In the genomic region with DNA sequence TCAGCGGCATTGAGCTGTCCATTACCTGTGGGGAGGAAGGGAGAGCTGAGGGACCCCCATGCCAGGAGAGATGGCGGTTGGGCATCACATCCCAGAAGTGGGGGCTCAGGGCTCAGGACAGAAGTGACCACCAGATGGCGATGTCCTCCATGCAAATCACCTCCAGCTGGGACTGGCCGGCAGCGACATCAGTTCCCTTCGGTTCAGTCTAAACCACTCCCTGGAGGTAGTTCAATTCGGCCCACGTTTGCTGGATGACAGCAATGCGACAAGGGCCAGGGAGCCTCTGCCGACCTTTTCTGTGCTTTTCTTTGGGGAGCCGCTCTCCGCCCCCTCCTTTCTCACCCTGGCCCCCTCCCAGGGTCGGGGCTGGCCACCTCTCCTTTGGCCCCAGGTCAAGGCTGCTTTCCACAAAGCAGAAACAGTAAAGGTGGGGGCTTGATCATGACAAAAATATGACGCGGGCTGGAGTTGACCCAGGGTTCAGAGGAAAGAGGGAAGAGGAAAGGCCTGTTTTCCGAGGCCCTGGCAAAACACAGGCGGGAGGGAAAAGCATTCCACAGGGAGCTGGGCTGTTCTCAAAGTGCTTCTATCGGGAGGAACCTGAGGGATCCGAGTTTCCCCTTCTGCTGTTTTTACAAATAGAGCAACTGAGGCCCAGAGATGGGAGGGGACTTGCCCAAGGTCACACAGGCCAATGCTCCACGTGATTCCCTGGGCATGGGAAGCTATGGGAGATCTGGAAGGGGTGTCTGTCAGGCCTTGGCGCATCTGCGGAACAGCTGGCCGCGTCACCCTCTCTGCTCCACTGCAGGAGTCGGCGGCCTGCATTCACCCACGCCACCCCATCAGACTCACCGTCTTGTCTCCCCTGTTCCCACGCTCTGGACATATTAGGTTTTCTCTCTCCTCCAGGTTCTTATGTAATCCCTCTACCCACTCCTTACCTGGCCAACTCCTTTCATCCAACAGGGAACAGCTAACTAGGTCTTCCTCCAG, we compare ENCODE assay signal across 9 cellular contexts. TPM values are rescaled to one million over a fixed set of nuclear protein-coding genes. Genes with fewer than 3 reads are reported as not detected.
DNase-seq lines count a peak whose midpoint lies in the region; ATAC-seq, FAIRE-seq and TF ChIP-seq lines count a peak whose summit lies in the region.
"Had no signal": no experiment of that assay in that cellular context is flagged by ENCODE, and none has a peak within 500 bp of the region (broad histone marks: within the 10 kb centered on the region; RNA-seq: fewer than 3 reads in every experiment).

No MANE protein-coding gene starts in this region.

- peaks cover 23% of the 10 kb centered on the region for H3K4me1 ChIP-seq in IMR-90 (ENCODE audit: control insufficient read depth, insufficient read depth, low read length)
- peaks cover 3 to 55% of the 10 kb centered on the region in 2 donors for H3K4me1 ChIP-seq in right atrium auricular region

- H3K27ac Mint-ChIP-seq in T-helper 17 cell = no peak overlapping the region
- H3K27ac Mint-ChIP-seq: activated naive CD4-positive, alpha-beta T cell treated with anti-CD3 and anti-CD28 coated beads, Interleukin-2, amount 50 U/mL, for 24 hours had no signal

- H4K91ac ChIP-seq in IMR-90 (ENCODE audit: insufficient read depth, low read depth, low read length) = peak overlapping the region; percentile 71

- H3K56ac ChIP-seq in IMR-90 (ENCODE audit: extremely low read depth, insufficient read depth, low read length) = no peak overlapping the region

- peak; percentile 67 for TF ChIP-seq POLR2A in IMR-90 (IDR thresholded peaks at IDR 0.05; ENCODE audit: low read depth, low read length)

- H2BK15ac ChIP-seq in IMR-90 (ENCODE audit: low read depth, low read length) = peak overlapping the region; percentile 3; the same call in 1 of the 3 replicates

- peak overlapping the region; percentile 92 for H2AK5ac ChIP-seq in IMR-90 (ENCODE audit: low read depth, low read length)

- 46% methylated on average over 10 of the region's 29 CpGs; no CpG with 5 or more reads in 1 of the 2 experiments for WGBS in IMR-90 (ENCODE audit: extremely low coverage in 2 of 2, insufficient read length in 1 of 2), 2 experiments

- ATAC-seq in IMR-90 (ENCODE audit: low read depth) (peak; percentile 78), T-helper 17 cell (peak; percentile 62), GM19328 (IDR thresholded peaks at IDR 0.05; ENCODE audit: unreplicated experiment) (no peak)

- H2BK5ac ChIP-seq in IMR-90 (ENCODE audit: low read depth, low read length, poor library complexity, severe bottlenecking) = no peak overlapping the region

- peak overlapping the region; percentile 88 for H2AFZ ChIP-seq in IMR-90 (replicated peaks; ENCODE audit: low read length, poor library complexity)

- H3K36me3 ChIP-seq in IMR-90 (ENCODE audit: control insufficient read depth, insufficient read depth, low read length) (no peaks in the 10 kb centered on the region), right atrium auricular region (no peaks in the 10 kb centered on the region)

- H3K27me3 Mint-ChIP-seq in T-helper 17 cell = peaks cover 26% of the 10 kb centered on the region

- H3K23ac ChIP-seq in IMR-90 (ENCODE audit: low read depth, low read length) = no peak overlapping the region

- H3K27ac ChIP-seq in IMR-90 (ENCODE audit: insufficient read depth, low read length) (peak overlapping the region; percentile 1; the same call in 1 of the 2 replicates), right atrium auricular region (peak overlapping the region; percentile 59 to 62)

- intact Hi-C loops in IMR-90 (cut with micrococcal nuclease) = loop anchor here (1.0 kb wide), 4 partner anchors 131 to 471 kb away; no protein-coding TSS in a partner anchor

- H3K27me3 ChIP-seq in IMR-90 (ENCODE audit: control insufficient read depth, insufficient read depth, low read length) (no peaks in the 10 kb centered on the region), right atrium auricular region (no peaks in the 10 kb centered on the region)

- peak overlapping the region in 1 of 2 experiments; percentile 63; a peak in 1 of 4 replicates for H4K8ac ChIP-seq in IMR-90 (ENCODE audit: low read depth in 2 of 2, low read length in 2 of 2)

- H3K14ac ChIP-seq in IMR-90 (replicated peaks; ENCODE audit: low read depth, low read length) = 0 out of 2 replicates have a peak overlapping the region, but pooled peaks have one; percentile 49

- DNase-seq in Caki2 (ENCODE audit: low read depth) (peak; percentile 47), IMR-90 (peak; percentile 86), T-helper 17 cell (peak; percentile 24 to 41 (median 30)), anterior cingulate cortex (lab: John Stamatoyannopoulos, UW) (peak in 55 of 58 donors; percentile 18 to 86 (median 71)), right atrium auricular region (ENCODE audit: low spot score) (peak; percentile 97), putamen (ENCODE audit: low spot score) (peak; percentile 85), urothelium cell line (ENCODE audit: low spot score) (peak; percentile 90)

- peak overlapping the region; percentile 43 for H2AK9ac ChIP-seq in IMR-90 (replicated peaks; ENCODE audit: low read depth, low read length, poor library complexity)

- in situ Hi-C loops in Caki2 (cut with HindIII; ENCODE audit: low pct_unique_long_range_greater_than_20kb, low sequenced_read_pairs) = no loop called here
- in situ Hi-C loops in IMR-90 (cut with MboI; ENCODE audit: low sequenced_read_pairs) = loop anchor here (5.0 kb wide), 3 partner anchors 98 to 458 kb away; no protein-coding TSS in a partner anchor

- POLR2A ChIA-PET in IMR-90 (lab: Charles Lee; ENCODE audit: unreplicated experiment) = no interaction called here

- peak overlapping the region; percentile 74 for H3K4ac ChIP-seq in IMR-90 (ENCODE audit: low read depth, low read length)

- H2BK20ac ChIP-seq in IMR-90 (ENCODE audit: low read depth, low read length) = peak overlapping the region; percentile 30

- peak; percentile 95 for TF ChIP-seq CTCF in IMR-90 (conservative IDR thresholded peaks at IDR 0.05; ENCODE audit: low read depth, low read length)
- TF ChIP-seq CTCF in right atrium auricular region (IDR thresholded peaks at IDR 0.05) = peak; percentile 87 to 95

- peak; percentile 100 for TF ChIP-seq RAD21 in IMR-90 (IDR thresholded peaks at IDR 0.05; ENCODE audit: low read length)

- H2BK120ac ChIP-seq in IMR-90 (ENCODE audit: low read depth, low read length) = peak overlapping the region; percentile 78

- H3K4me3 Mint-ChIP-seq in T-helper 17 cell = no peak overlapping the region
- H3K4me3 Mint-ChIP-seq: activated naive CD4-positive, alpha-beta T cell treated with anti-CD3 and anti-CD28 coated beads, Interleukin-2, amount 50 U/mL, for 24 hours had no signal

- peaks cover 14% of the 10 kb centered on the region for H3K9me1 ChIP-seq in IMR-90 (ENCODE audit: insufficient read depth, low read length)

- peak overlapping the region; percentile 7; the same call in 1 of the 2 replicates for H4K5ac ChIP-seq in IMR-90 (ENCODE audit: low read depth, low read length)

- CTCF ChIA-PET in IMR-90 (lab: Yijun Ruan, JAX) = interaction anchor here (0.8 to 2.9 kb wide), 9 partner anchors 127 to 520 kb away, joined by 3 to 36 read pairs (median 3); no protein-coding TSS in a partner anchor

- dilution Hi-C loops in IMR-90 (cut with HindIII; ENCODE audit: low sequenced_read_pairs, unreplicated experiment) = no loop called here

- peaks cover 2% of the 10 kb centered on the region for H3K36me3 Mint-ChIP-seq in T-helper 17 cell (ENCODE audit: low read depth)
- H3K36me3 Mint-ChIP-seq: activated naive CD4-positive, alpha-beta T cell treated with anti-CD3 and anti-CD28 coated beads, Interleukin-2, amount 50 U/mL, for 24 hours had no signal

- H4K20me1 ChIP-seq in IMR-90 (ENCODE audit: insufficient read depth, low read length) = no peaks in the 10 kb centered on the region

- peak overlapping the region; percentile 4; the same call in 1 of the 2 replicates for H3K18ac ChIP-seq in IMR-90 (ENCODE audit: low read depth, low read length)

- no peaks in the 10 kb centered on the region for H3K4me1 Mint-ChIP-seq in T-helper 17 cell
- H3K4me1 Mint-ChIP-seq: activated naive CD4-positive, alpha-beta T cell treated with anti-CD3 and anti-CD28 coated beads, Interleukin-2, amount 50 U/mL, for 24 hours had no signal

- no peak overlapping the region for H3K4me2 ChIP-seq in IMR-90 (ENCODE audit: low read depth, low read length)

- no peak overlapping the region for H3K9ac ChIP-seq in IMR-90 (ENCODE audit: low read depth, low read length)

- FAIRE-seq in urothelium cell line (lab: Jason Lieb, UNC) = peak; percentile 96

- no peak overlapping the region for H3K4me3 ChIP-seq in IMR-90 (ENCODE audit: insufficient read depth, low read depth, low read length)
- no peak overlapping the region for H3K4me3 ChIP-seq in right atrium auricular region

- no TSS peak for BruUV-seq in IMR-90 (replicated peaks; lab: Mats Ljungman, UMichigan)

- H3K9me3 ChIP-seq in IMR-90 (ENCODE audit: control insufficient read depth, insufficient read depth, low read length) (no peaks in the 10 kb centered on the region), T-helper 17 cell (ENCODE audit: control insufficient read depth, low read length, poor library complexity, severe bottlenecking) (no peaks in the 10 kb centered on the region), right atrium auricular region (peaks cover 0 to 6% of the 10 kb centered on the region in 2 donors)

- H3K79me1 ChIP-seq in IMR-90 (ENCODE audit: low read depth in 1 of 2, low read length in 2 of 2) = 0 out of 4 replicates have a peak, but pooled peaks cover 0 to 5% of the 10 kb centered on the region in 2 experiments

TF ChIP-seq in IMR-90, 13 proteins besides CTCF, POLR2A, EP300 and RAD21 (continues in another document):
- no peak for TF ChIP-seq FOS (IDR thresholded peaks at IDR 0.05; ENCODE audit: low read depth, low read length)
- no peak for TF ChIP-seq MAFK (IDR thresholded peaks at IDR 0.05; ENCODE audit: low read depth, low read length)
- no peak for TF ChIP-seq BHLHE40 (IDR thresholded peaks at IDR 0.05; ENCODE audit: low read depth, low read length)
- no peak for TF ChIP-seq CEBPB (IDR thresholded peaks at IDR 0.05; ENCODE audit: low read depth, low read length)
- TF ChIP-seq USF2 (IDR thresholded peaks at IDR 0.05; ENCODE audit: low read depth, low read length) = no peak
- no peak for TF ChIP-seq RFX5 (IDR thresholded peaks at IDR 0.05; ENCODE audit: low read depth, low read length)

RNA-seq across cellular contexts. Expression of gene FBXO7, which starts 54.7 kb away (rescaled TPM):
- total RNA-seq in Caki2 (2014; rRNA removed; shearing (Covaris generic); ENCODE audit: low replicate concordance) = 136 and 145 TPM in 2 replicates
- total RNA-seq in IMR-90 (2012; rRNA removed) (61.4 and 71.5 TPM in 2 replicates), T-helper 17 cell (100 to 1,000 TPM; 122 to 133 TPM), right atrium auricular region (10 to 100 TPM; 48.2 to 55.1 TPM)
- 69.7 and 71.5 TPM in 2 replicates for polyA plus RNA-seq in IMR-90 (2012; rRNA removed)
- polyA plus RNA-seq in IMR-90 (2012; cell fraction: cytosol; rRNA removed) = 34.6 and 44.8 TPM in 2 replicates
- 24.9 and 76.6 TPM in 2 replicates for polyA plus RNA-seq in IMR-90 (2012; cell fraction: nucleus; rRNA removed; ENCODE audit: low replicate concordance)

Comparison
In these comparisons a context has a peak if more than half of its experiments do, and no peak if none do; other contexts are left out.
1. DNase-seq: peak in every context shown above with its lines; median percentile 97 in right atrium auricular region; 90 in urothelium cell line; 86 in IMR-90; 85 in putamen; 71 in anterior cingulate cortex; 47 in Caki2; 30 in T-helper 17 cell.